In the genomic region with DNA sequence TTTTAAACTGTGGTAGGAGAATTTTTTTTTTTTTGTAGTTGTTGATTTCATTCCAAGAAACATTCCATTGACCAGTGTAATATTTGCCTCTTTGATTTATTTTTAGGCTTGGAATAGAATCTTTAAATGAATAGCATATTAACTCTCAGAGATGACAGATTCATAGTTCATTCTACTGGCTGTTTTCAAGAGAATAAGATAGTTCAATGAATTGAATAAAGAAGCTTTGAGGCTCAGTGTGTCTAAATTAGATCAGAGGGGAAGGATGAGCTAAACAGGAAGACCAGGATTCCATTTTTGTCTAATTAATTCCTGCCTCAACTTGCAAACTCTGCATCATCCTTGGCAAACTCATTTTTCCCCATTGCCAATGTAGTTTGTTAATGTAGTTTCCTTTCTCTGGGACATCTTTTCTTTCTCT, we compare ENCODE assay signal across 1 cellular context.
TF ChIP-seq lines count a peak whose summit lies in the region.

No MANE protein-coding gene starts in this region.

TF ChIP-seq in A549, 52 proteins besides CTCF, POLR2A, EP300 and RAD21 (continued from another document):
- TF ChIP-seq, protein P1, sequence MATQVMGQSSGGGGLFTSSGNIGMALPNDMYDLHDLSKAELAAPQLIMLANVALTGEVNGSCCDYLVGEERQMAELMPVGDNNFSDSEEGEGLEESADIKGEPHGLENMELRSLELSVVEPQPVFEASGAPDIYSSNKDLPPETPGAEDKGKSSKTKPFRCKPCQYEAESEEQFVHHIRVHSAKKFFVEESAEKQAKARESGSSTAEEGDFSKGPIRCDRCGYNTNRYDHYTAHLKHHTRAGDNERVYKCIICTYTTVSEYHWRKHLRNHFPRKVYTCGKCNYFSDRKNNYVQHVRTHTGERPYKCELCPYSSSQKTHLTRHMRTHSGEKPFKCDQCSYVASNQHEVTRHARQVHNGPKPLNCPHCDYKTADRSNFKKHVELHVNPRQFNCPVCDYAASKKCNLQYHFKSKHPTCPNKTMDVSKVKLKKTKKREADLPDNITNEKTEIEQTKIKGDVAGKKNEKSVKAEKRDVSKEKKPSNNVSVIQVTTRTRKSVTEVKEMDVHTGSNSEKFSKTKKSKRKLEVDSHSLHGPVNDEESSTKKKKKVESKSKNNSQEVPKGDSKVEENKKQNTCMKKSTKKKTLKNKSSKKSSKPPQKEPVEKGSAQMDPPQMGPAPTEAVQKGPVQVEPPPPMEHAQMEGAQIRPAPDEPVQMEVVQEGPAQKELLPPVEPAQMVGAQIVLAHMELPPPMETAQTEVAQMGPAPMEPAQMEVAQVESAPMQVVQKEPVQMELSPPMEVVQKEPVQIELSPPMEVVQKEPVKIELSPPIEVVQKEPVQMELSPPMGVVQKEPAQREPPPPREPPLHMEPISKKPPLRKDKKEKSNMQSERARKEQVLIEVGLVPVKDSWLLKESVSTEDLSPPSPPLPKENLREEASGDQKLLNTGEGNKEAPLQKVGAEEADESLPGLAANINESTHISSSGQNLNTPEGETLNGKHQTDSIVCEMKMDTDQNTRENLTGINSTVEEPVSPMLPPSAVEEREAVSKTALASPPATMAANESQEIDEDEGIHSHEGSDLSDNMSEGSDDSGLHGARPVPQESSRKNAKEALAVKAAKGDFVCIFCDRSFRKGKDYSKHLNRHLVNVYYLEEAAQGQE (IDR thresholded peaks at IDR 0.05): no peak
- TF ChIP-seq NFE2L2 (conservative IDR thresholded peaks at IDR 0.05; ENCODE audit: low read length): no peak
- TF ChIP-seq, protein P2, sequence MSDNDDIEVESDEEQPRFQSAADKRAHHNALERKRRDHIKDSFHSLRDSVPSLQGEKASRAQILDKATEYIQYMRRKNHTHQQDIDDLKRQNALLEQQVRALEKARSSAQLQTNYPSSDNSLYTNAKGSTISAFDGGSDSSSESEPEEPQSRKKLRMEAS (IDR thresholded peaks at IDR 0.05): no peak
- TF ChIP-seq, protein P3, sequence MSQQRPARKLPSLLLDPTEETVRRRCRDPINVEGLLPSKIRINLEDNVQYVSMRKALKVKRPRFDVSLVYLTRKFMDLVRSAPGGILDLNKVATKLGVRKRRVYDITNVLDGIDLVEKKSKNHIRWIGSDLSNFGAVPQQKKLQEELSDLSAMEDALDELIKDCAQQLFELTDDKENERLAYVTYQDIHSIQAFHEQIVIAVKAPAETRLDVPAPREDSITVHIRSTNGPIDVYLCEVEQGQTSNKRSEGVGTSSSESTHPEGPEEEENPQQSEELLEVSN (IDR thresholded peaks at IDR 0.05; ENCODE audit: borderline replicate concordance, low read depth): no peak
- TF ChIP-seq BHLHE40 (IDR thresholded peaks at IDR 0.05; ENCODE audit: low read depth, low read length): no peak
- TF ChIP-seq HEYL (CRISPR knock-in tag; IDR thresholded peaks at IDR 0.05): no peak
- no peak for TF ChIP-seq JUNB (IDR thresholded peaks at IDR 0.05)
- no peak for TF ChIP-seq TFCP2L1 (CRISPR knock-in tag; IDR thresholded peaks at IDR 0.05)
- TF ChIP-seq JUN (IDR thresholded peaks at IDR 0.05): no peak
- no peak for TF ChIP-seq CBX8 (IDR thresholded peaks at IDR 0.05)
